1 cellular context compared by ENCODE assay signal in the genomic region with DNA sequence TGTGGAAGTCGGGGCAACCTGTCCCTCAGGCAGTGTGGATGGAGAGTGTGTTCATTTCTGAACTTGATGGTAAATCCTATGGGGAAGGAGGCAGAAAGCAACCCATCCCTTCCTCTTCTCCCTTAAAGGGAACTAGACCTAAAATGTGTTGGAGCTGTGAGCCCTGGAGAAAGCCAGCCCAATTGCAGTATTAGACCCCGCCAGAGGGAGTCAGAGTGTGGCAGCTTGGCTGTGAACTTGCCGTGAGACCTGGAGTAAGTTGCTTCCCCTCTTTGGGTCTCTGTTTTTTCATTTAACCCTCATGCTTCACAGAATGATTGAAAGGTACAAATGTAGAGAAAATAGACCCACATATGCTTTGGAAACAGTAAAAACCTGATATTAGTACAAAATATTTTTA.
TF ChIP-seq lines count a peak whose summit lies in the region.

No MANE protein-coding gene starts in this region.

TF ChIP-seq in GM12878, 131 proteins besides CTCF, POLR2A, EP300 and RAD21:
- TF ChIP-seq REST (IDR thresholded peaks at IDR 0.05; ENCODE audit: low read depth, low read length) = no peak
- no peak for TF ChIP-seq ZNF384 (IDR thresholded peaks at IDR 0.05; ENCODE audit: borderline replicate concordance, low read depth, low read length)
- TF ChIP-seq TARDBP (IDR thresholded peaks at IDR 0.05; ENCODE audit: borderline replicate concordance) = no peak
- TF ChIP-seq HCFC1 (IDR thresholded peaks at IDR 0.05; ENCODE audit: low read length) = no peak
- no peak for TF ChIP-seq MEF2A (IDR thresholded peaks at IDR 0.05; ENCODE audit: insufficient read depth, low read depth, low read length)
- TF ChIP-seq HDAC2 (IDR thresholded peaks at IDR 0.05) = no peak
- TF ChIP-seq, protein P1, sequence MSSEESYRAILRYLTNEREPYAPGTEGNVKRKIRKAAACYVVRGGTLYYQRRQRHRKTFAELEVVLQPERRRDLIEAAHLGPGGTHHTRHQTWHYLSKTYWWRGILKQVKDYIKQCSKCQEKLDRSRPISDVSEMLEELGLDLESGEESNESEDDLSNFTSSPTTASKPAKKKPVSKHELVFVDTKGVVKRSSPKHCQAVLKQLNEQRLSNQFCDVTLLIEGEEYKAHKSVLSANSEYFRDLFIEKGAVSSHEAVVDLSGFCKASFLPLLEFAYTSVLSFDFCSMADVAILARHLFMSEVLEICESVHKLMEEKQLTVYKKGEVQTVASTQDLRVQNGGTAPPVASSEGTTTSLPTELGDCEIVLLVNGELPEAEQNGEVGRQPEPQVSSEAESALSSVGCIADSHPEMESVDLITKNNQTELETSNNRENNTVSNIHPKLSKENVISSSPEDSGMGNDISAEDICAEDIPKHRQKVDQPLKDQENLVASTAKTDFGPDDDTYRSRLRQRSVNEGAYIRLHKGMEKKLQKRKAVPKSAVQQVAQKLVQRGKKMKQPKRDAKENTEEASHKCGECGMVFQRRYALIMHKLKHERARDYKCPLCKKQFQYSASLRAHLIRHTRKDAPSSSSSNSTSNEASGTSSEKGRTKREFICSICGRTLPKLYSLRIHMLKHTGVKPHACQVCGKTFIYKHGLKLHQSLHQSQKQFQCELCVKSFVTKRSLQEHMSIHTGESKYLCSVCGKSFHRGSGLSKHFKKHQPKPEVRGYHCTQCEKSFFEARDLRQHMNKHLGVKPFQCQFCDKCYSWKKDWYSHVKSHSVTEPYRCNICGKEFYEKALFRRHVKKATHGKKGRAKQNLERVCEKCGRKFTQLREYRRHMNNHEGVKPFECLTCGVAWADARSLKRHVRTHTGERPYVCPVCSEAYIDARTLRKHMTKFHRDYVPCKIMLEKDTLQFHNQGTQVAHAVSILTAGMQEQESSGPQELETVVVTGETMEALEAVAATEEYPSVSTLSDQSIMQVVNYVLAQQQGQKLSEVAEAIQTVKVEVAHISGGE (CRISPR knock-in tag; IDR thresholded peaks at IDR 0.05) = no peak
- TF ChIP-seq, protein P2, sequence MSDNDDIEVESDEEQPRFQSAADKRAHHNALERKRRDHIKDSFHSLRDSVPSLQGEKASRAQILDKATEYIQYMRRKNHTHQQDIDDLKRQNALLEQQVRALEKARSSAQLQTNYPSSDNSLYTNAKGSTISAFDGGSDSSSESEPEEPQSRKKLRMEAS (IDR thresholded peaks at IDR 0.05; ENCODE audit: low read depth, low read length) = no peak
- no peak for TF ChIP-seq CREB1 (IDR thresholded peaks at IDR 0.05; ENCODE audit: low read depth)
- TF ChIP-seq, protein P3, sequence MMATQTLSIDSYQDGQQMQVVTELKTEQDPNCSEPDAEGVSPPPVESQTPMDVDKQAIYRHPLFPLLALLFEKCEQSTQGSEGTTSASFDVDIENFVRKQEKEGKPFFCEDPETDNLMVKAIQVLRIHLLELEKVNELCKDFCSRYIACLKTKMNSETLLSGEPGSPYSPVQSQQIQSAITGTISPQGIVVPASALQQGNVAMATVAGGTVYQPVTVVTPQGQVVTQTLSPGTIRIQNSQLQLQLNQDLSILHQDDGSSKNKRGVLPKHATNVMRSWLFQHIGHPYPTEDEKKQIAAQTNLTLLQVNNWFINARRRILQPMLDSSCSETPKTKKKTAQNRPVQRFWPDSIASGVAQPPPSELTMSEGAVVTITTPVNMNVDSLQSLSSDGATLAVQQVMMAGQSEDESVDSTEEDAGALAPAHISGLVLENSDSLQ (IDR thresholded peaks at IDR 0.05) = no peak
- no peak for TF ChIP-seq NR2C2 (IDR thresholded peaks at IDR 0.05; ENCODE audit: borderline replicate concordance, control insufficient read depth, insufficient read length, low read depth)
- TF ChIP-seq ZSCAN29 (IDR thresholded peaks at IDR 0.05) = no peak
